23 cellular contexts compared by ENCODE assay signal in the genomic region with DNA sequence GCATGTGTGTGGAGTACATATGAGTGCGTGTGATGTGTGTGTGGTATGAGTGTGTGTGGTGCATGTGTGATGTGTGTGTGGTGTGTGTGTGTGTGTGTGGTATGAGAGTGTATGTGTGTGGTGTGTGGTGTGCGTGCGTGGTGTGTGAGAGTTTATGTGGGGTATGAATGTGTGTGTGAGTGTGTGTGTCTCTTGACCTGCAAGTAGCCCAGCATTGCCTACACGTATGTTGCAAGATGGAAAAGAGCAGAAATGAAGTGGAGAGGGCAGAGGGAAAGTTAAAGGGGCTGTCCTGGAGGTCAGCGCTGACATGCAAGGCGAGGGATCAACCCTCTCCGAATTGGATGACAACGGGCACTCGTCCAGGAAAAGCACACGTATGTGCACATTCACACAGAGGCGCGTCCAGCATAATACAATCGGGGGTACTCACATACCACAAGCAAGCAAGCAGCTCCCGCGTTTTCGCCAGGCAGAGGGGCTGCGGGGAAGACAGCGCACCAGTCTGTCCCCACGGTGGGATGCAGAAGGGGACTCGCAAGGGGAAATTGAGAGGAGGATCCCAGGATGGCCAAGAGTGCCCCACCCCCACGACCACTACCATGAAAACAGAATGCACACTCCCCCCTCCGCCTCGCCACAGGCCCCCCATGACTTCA.
"Had no signal": no experiment of that assay in that cellular context is flagged by ENCODE, and none has a peak within 500 bp of the region (broad histone marks: within the 10 kb centered on the region; RNA-seq: fewer than 3 reads in every experiment).

No MANE protein-coding gene starts in this region.

- H3K4me3 ChIP-seq: ascending aorta, body of pancreas, SK-N-MC had no signal

- H3K27me3 ChIP-seq: ascending aorta, body of pancreas had no signal

- H3K9ac ChIP-seq: KMS-11 had no signal

- ATAC-seq: activated CD4-positive, CD25-positive, alpha-beta regulatory T cell treated with anti-CD3 and anti-CD28 coated beads, Interleukin-2, amount 50 U/mL, for 24 hours; activated CD8-positive, alpha-beta memory T cell treated with anti-CD3 and anti-CD28 coated beads, Interleukin-2, amount 10 ng/mL, durations not matched to agents 7 days and 5 days; body of pancreas; T-cell had no signal

- H3K9me3 ChIP-seq: ascending aorta, body of pancreas had no signal

- H3K27ac ChIP-seq: ascending aorta, body of pancreas, KMS-11, SK-N-MC had no signal

- DNase-seq: activated CD4-positive, alpha-beta T cell treated with anti-CD3 and anti-CD28 coated beads for 48 hours; activated CD4-positive, alpha-beta T cell treated with anti-CD3 and anti-CD28 coated beads, Interleukin-2, amount 50 U/mL, for 4 hours; activated CD8-positive, alpha-beta memory T cell treated with anti-CD3 and anti-CD28 coated beads, Interleukin-2, amount 10 ng/mL, durations not matched to agents 7 days and 5 days; activated effector memory CD4-positive, alpha-beta T cell treated with Interleukin-2 at 50 U/mL for 16 hours; activated naive CD4-positive, alpha-beta T cell; activated T-cell treated with anti-CD3 and anti-CD28 coated beads, Interleukin-2, amount 50 U/mL, for 24 hours; amniotic stem cell; body of pancreas; central memory CD4-positive, alpha-beta T cell; NCI-H1092; NCI-H1417 treated with DMSO at 0.1 percent for 48 hours; NCI-H1694 treated with DMSO at 0.1 percent for 48 hours; NCI-H2029 treated with DMSO at 0.1 percent for 48 hours; NCI-H345; NCI-H510A; NCI-H526 treated with DMSO at 0.1 percent for 48 hours; NCI-H82; SIG-M5; T-cell had no signal

- H3K4me1 ChIP-seq: ascending aorta, body of pancreas had no signal

- H3K4me2 ChIP-seq: KMS-11 had no signal

- H3K36me3 ChIP-seq: ascending aorta had no signal
